In genomic region chr13:60765700-60766411, GRCh38 we compare ENCODE assay signal across 21 cellular contexts.
DNase-seq lines count a peak whose midpoint lies in the region; ATAC-seq, FAIRE-seq and TF ChIP-seq lines count a peak whose summit lies in the region.
"Had no signal": no experiment of that assay in that cellular context is flagged by ENCODE, and none has a peak within 500 bp of the region (broad histone marks: within the 10 kb centered on the region; RNA-seq: fewer than 3 reads in every experiment).

No MANE protein-coding gene starts in this region.

- DNase-seq in ACHN: peak; percentile 84
- no peak for DNase-seq in activated T-helper 2 cell treated with anti-CD3 and anti-CD28 coated beads, Interferon-gamma antibody, Interleukin-2, Interleukin-4, amounts not matched to agents 10 μg/mL and 5 μg/mL and 100 μg/mL, durations not matched to agents 14 hours and 24 hours and 36 hours (ENCODE audit: low spot score)
- no peak for DNase-seq in heart left ventricle
- DNase-seq in stimulated activated naive B cell treated with anti-CD40 and anti-IgM and Interleukin-4, amounts not matched to agents 10 μg/mL and 1 μg/mL and 100 μg/mL, for 72 hours: no peak
- DNase-seq in H54 (ENCODE audit: insufficient read length, low spot score): no peak
- DNase-seq in T-helper 9 cell: no peak
- DNase-seq: activated CD8-positive, alpha-beta memory T cell treated with anti-CD3 and anti-CD28 coated beads, Interleukin-2, amount 10 ng/mL, durations not matched to agents 7 days and 5 days; Calu3; cortex of kidney; foreskin fibroblast; KG1; natural killer cell; NCI-H1436 treated with DMSO at 0.1 percent for 48 hours; NCI-H524; SHP77 treated with DMSO at 0.1 percent for 48 hours had no signal

- no peaks in the 10 kb centered on the region for H3K36me3 ChIP-seq in heart left ventricle

- TF ChIP-seq CTCF in heart left ventricle (IDR thresholded peaks at IDR 0.05) (no peak), nephron (IDR thresholded peaks at IDR 0.05; ENCODE audit: unreplicated experiment in 3 of 3) (no peak)

- H3K27ac ChIP-seq in heart left ventricle: peak overlapping the region in 3 of 12 donors; percentile 3 to 25 (median 8)
- H3K27ac ChIP-seq: A549, VCaP had no signal

- H3K27me3 Mint-ChIP-seq in activated T-helper 2 cell treated with anti-CD3 and anti-CD28 coated beads, Interferon-gamma antibody, Interleukin-2, Interleukin-4, amounts not matched to agents 10 μg/mL and 5 μg/mL and 100 μg/mL, durations not matched to agents 14 hours and 24 hours and 36 hours (ENCODE audit: low read depth): no peaks in the 10 kb centered on the region
- no peaks in the 10 kb centered on the region for H3K27me3 Mint-ChIP-seq in nephron (ENCODE audit: low read depth)
- H3K27me3 Mint-ChIP-seq in stimulated activated naive B cell treated with anti-CD40 and anti-IgM and Interleukin-4, amounts not matched to agents 10 μg/mL and 1 μg/mL and 100 μg/mL, for 72 hours: no peaks in the 10 kb centered on the region
- H3K27me3 Mint-ChIP-seq: activated CD8-positive, alpha-beta memory T cell treated with anti-CD3 and anti-CD28 coated beads, Interleukin-2, amount 10 ng/mL, durations not matched to agents 7 days and 5 days; activated naive CD4-positive, alpha-beta T cell treated with anti-CD3 and anti-CD28 coated beads, Interleukin-2, amount 50 U/mL, for 24 hours had no signal

- peaks cover 2% of the 10 kb centered on the region for H3K4me1 Mint-ChIP-seq in activated T-helper 2 cell treated with anti-CD3 and anti-CD28 coated beads, Interferon-gamma antibody, Interleukin-2, Interleukin-4, amounts not matched to agents 10 μg/mL and 5 μg/mL and 100 μg/mL, durations not matched to agents 14 hours and 24 hours and 36 hours (ENCODE audit: low read depth)
- H3K4me1 Mint-ChIP-seq in nephron: no peaks in the 10 kb centered on the region
- no peaks in the 10 kb centered on the region for H3K4me1 Mint-ChIP-seq in stimulated activated naive B cell treated with anti-CD40 and anti-IgM and Interleukin-4, amounts not matched to agents 10 μg/mL and 1 μg/mL and 100 μg/mL, for 72 hours
- H3K4me1 Mint-ChIP-seq: activated CD8-positive, alpha-beta memory T cell treated with anti-CD3 and anti-CD28 coated beads, Interleukin-2, amount 10 ng/mL, durations not matched to agents 7 days and 5 days; activated naive CD4-positive, alpha-beta T cell treated with anti-CD3 and anti-CD28 coated beads, Interleukin-2, amount 50 U/mL, for 24 hours; natural killer cell had no signal

- ATAC-seq in heart left ventricle: peak; percentile 85 to 92 (median 88)
- ATAC-seq in stimulated activated naive B cell treated with anti-CD40 and anti-IgM and Interleukin-4, amounts not matched to agents 10 μg/mL and 1 μg/mL and 100 μg/mL, for 72 hours (replicated peaks): no peak
- ATAC-seq in HG03342 (IDR thresholded peaks at IDR 0.05; ENCODE audit: unreplicated experiment): no peak
- ATAC-seq: A549; activated CD8-positive, alpha-beta memory T cell treated with anti-CD3 and anti-CD28 coated beads, Interleukin-2, amount 10 ng/mL, durations not matched to agents 7 days and 5 days; natural killer cell had no signal

- intact Hi-C loops in activated T-helper 2 cell treated with anti-CD3 and anti-CD28 coated beads, Interferon-gamma antibody, Interleukin-2, Interleukin-4, amounts not matched to agents 10 μg/mL and 5 μg/mL and 100 μg/mL, durations not matched to agents 14 hours and 24 hours and 36 hours (cut with micrococcal nuclease): loop anchor here (1.0 kb wide), 1 partner anchor 77 kb away; no protein-coding TSS in a partner anchor
- intact Hi-C loops in heart left ventricle (cut with DNase I): no loop called here

- TF ChIP-seq POLR2A in heart left ventricle (IDR thresholded peaks at IDR 0.05) (no peak), H54 (IDR thresholded peaks at IDR 0.05; ENCODE audit: low read depth, low read length) (no peak)

- FAIRE-seq in H54 (lab: Jason Lieb, UNC): no peak
- FAIRE-seq: A549, islet of Langerhans had no signal

- no peak overlapping the region for H3K4me3 ChIP-seq in heart left ventricle
- H3K4me3 ChIP-seq: A549 had no signal

- no peak overlapping the region for H3K4me3 Mint-ChIP-seq in activated T-helper 2 cell treated with anti-CD3 and anti-CD28 coated beads, Interferon-gamma antibody, Interleukin-2, Interleukin-4, amounts not matched to agents 10 μg/mL and 5 μg/mL and 100 μg/mL, durations not matched to agents 14 hours and 24 hours and 36 hours (ENCODE audit: low read depth)
- H3K4me3 Mint-ChIP-seq in nephron: no peak overlapping the region
- no peak overlapping the region for H3K4me3 Mint-ChIP-seq in stimulated activated naive B cell treated with anti-CD40 and anti-IgM and Interleukin-4, amounts not matched to agents 10 μg/mL and 1 μg/mL and 100 μg/mL, for 72 hours
- H3K4me3 Mint-ChIP-seq: activated CD8-positive, alpha-beta memory T cell treated with anti-CD3 and anti-CD28 coated beads, Interleukin-2, amount 10 ng/mL, durations not matched to agents 7 days and 5 days; activated naive CD4-positive, alpha-beta T cell treated with anti-CD3 and anti-CD28 coated beads, Interleukin-2, amount 50 U/mL, for 24 hours; natural killer cell had no signal

- peaks cover 28% of the 10 kb centered on the region for H3K9me3 Mint-ChIP-seq in activated T-helper 2 cell treated with anti-CD3 and anti-CD28 coated beads, Interferon-gamma antibody, Interleukin-2, Interleukin-4, amounts not matched to agents 10 μg/mL and 5 μg/mL and 100 μg/mL, durations not matched to agents 14 hours and 24 hours and 36 hours
- H3K9me3 Mint-ChIP-seq in nephron: peaks cover 3% of the 10 kb centered on the region
- peaks cover 12 to 27% of the 10 kb centered on the region in 2 donors for H3K9me3 Mint-ChIP-seq in stimulated activated naive B cell treated with anti-CD40 and anti-IgM and Interleukin-4, amounts not matched to agents 10 μg/mL and 1 μg/mL and 100 μg/mL, for 72 hours

- WGBS in heart left ventricle, 4 donors: 28 to 40% (median 31%) methylated on average over 5 of the region's 5 CpGs

- peaks cover 0 to 5% (median 0%) of the 10 kb centered on the region in 12 donors for H3K9me3 ChIP-seq in heart left ventricle
- H3K9me3 ChIP-seq: A549 had no signal

- H3K27me3 ChIP-seq in heart left ventricle: no peaks in the 10 kb centered on the region

- in situ Hi-C loops in ACHN (cut with HindIII; ENCODE audit: low pct_ligation_motif_present, low pct_unique_long_range_greater_than_20kb, low sequenced_read_pairs): no loop called here

- H3K27ac Mint-ChIP-seq in activated T-helper 2 cell treated with anti-CD3 and anti-CD28 coated beads, Interferon-gamma antibody, Interleukin-2, Interleukin-4, amounts not matched to agents 10 μg/mL and 5 μg/mL and 100 μg/mL, durations not matched to agents 14 hours and 24 hours and 36 hours: peak overlapping the region; percentile 17
- peak overlapping the region; percentile 65 to 94 (median 76) for H3K27ac Mint-ChIP-seq in nephron
- H3K27ac Mint-ChIP-seq in stimulated activated naive B cell treated with anti-CD40 and anti-IgM and Interleukin-4, amounts not matched to agents 10 μg/mL and 1 μg/mL and 100 μg/mL, for 72 hours: no peak overlapping the region
- H3K27ac Mint-ChIP-seq: activated CD8-positive, alpha-beta memory T cell treated with anti-CD3 and anti-CD28 coated beads, Interleukin-2, amount 10 ng/mL, durations not matched to agents 7 days and 5 days; activated naive CD4-positive, alpha-beta T cell treated with anti-CD3 and anti-CD28 coated beads, Interleukin-2, amount 50 U/mL, for 24 hours; natural killer cell had no signal

- H3K36me3 Mint-ChIP-seq in activated T-helper 2 cell treated with anti-CD3 and anti-CD28 coated beads, Interferon-gamma antibody, Interleukin-2, Interleukin-4, amounts not matched to agents 10 μg/mL and 5 μg/mL and 100 μg/mL, durations not matched to agents 14 hours and 24 hours and 36 hours (ENCODE audit: low read depth): no peaks in the 10 kb centered on the region
- no peaks in the 10 kb centered on the region for H3K36me3 Mint-ChIP-seq in nephron (ENCODE audit: low read depth)
- H3K36me3 Mint-ChIP-seq in stimulated activated naive B cell treated with anti-CD40 and anti-IgM and Interleukin-4, amounts not matched to agents 10 μg/mL and 1 μg/mL and 100 μg/mL, for 72 hours: no peaks in the 10 kb centered on the region
- H3K36me3 Mint-ChIP-seq: activated CD8-positive, alpha-beta memory T cell treated with anti-CD3 and anti-CD28 coated beads, Interleukin-2, amount 10 ng/mL, durations not matched to agents 7 days and 5 days; activated naive CD4-positive, alpha-beta T cell treated with anti-CD3 and anti-CD28 coated beads, Interleukin-2, amount 50 U/mL, for 24 hours had no signal

- H3K4me1 ChIP-seq in heart left ventricle: peaks cover 0 to 14% (median 0%) of the 10 kb centered on the region in 12 donors
- H3K4me1 ChIP-seq: A549 had no signal

Comparison
In these comparisons a context has a peak if more than half of its experiments do, and no peak if none do; other contexts are left out.
1. ATAC-seq: peak in heart left ventricle (4 of 4); none in stimulated activated naive B cell treated with anti-CD40 and anti-IgM and Interleukin-4, amounts not matched to agents 10 μg/mL and 1 μg/mL and 100 μg/mL, for 72 hours (0 of 2) and HG03342 (single experiment).